In the genomic region with DNA sequence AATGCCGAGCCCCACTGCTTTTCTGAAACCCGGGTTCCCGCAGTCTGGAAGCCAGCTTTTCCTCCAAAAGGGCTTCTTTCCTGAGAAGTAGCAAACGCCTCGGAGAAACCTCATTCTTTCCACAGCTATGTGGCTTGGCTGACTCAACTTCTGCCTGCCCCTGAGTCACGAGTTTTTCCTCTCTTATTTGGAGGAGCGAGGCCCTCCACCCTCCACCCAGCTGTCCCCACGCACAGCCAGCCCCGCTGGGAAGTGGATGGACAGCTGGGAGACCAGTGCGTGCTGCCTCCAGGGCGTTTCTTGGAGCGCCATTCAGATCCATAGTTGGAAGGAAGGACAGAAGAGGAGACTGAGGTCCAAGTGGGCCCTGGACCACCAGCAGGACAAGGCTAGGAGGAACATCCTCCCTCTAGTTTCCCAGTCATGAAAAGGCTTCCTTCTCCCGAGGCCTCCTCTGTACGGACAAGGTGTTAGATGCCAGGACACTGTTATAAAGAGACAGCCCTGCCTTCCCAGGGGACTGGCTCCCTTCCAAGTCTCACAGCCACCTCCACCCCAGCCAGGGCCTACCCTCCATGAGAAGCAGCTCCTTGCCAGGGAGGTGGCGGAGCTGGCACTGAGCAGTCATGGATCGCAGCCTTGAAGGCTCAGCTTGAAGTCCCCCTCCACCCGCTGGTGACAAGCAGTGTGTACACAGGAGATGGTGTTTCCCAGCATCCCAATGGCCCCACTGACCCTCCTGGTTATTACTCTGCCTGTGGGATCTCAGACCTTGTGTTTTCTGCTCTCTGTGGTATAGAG, we compare ENCODE assay signal across 8 cellular contexts. TPM values are rescaled to one million over a fixed set of nuclear protein-coding genes. Genes with fewer than 3 reads are reported as not detected.
DNase-seq lines count a peak whose midpoint lies in the region; ATAC-seq lines count a peak whose summit lies in the region.

No MANE protein-coding gene starts in this region.

- peak overlapping the region; percentile 42 to 82 (median 70) for H3K27ac Mint-ChIP-seq in CD4-positive, CD25-positive, alpha-beta regulatory T cell

- peaks cover 4 to 42% (median 13%) of the 10 kb centered on the region in 4 donors for H3K4me1 Mint-ChIP-seq in CD4-positive, CD25-positive, alpha-beta regulatory T cell

- intact Hi-C loops in aorta (cut with DNase I): loop anchor here in 1 of 2 donors (2.0 to 5.0 kb wide), 2 partner anchors 54 to 56 kb away; partner anchors contain the start of genes C19orf12 and POP4

- H3K36me3 ChIP-seq in CD4-positive, CD25-positive, alpha-beta regulatory T cell (ENCODE audit: control insufficient read depth, insufficient read depth, low read length): no peaks in the 10 kb centered on the region
- H3K36me3 ChIP-seq in aorta (ENCODE audit: control insufficient read depth in 1 of 2, insufficient read depth in 2 of 2, low read length in 1 of 2): no peaks in the 10 kb centered on the region

- H3K36me3 Mint-ChIP-seq in CD4-positive, CD25-positive, alpha-beta regulatory T cell: peaks cover 5% of the 10 kb centered on the region

- peak overlapping the region; percentile 46 to 86 (median 62) for H3K4me3 Mint-ChIP-seq in CD4-positive, CD25-positive, alpha-beta regulatory T cell

- H3K9me3 ChIP-seq in CD4-positive, CD25-positive, alpha-beta regulatory T cell (ENCODE audit: control insufficient read depth in 2 of 2, low read length in 2 of 2): no peaks in the 10 kb centered on the region
- H3K9me3 ChIP-seq in aorta (ENCODE audit: control insufficient read depth, low read length): no peaks in the 10 kb centered on the region

- DNase-seq in CD4-positive, CD25-positive, alpha-beta regulatory T cell: no peak
- DNase-seq in NCI-H2029 (lab: John Stamatoyannopoulos, UW) (peak; percentile 48), cerebellar cortex (ENCODE audit: low spot score) (peak; percentile 83), midbrain (lab: John Stamatoyannopoulos, UW) (peak; percentile 30), aorta (peak; percentile 87 to 92), D341Med (ENCODE audit: low spot score) (no peak), NCI-H1048 (lab: John Stamatoyannopoulos, UW) (no peak), NCI-H1417 treated with DMSO at 0.1 percent for 48 hours (lab: John Stamatoyannopoulos, UW) (no peak)

- H3K9me3 Mint-ChIP-seq in CD4-positive, CD25-positive, alpha-beta regulatory T cell: no peaks in the 10 kb centered on the region

- no peak overlapping the region for H3K4me3 ChIP-seq in CD4-positive, CD25-positive, alpha-beta regulatory T cell (ENCODE audit: low read depth, low read length)
- no peak overlapping the region for H3K4me3 ChIP-seq in aorta (ENCODE audit: low read length in 2 of 2)

- H3K27ac ChIP-seq in CD4-positive, CD25-positive, alpha-beta regulatory T cell (ENCODE audit: insufficient read depth, low read length, poor library complexity, severe bottlenecking): no peak overlapping the region
- H3K27ac ChIP-seq in aorta (ENCODE audit: low read depth in 1 of 2, low read length in 2 of 2): peak overlapping the region; percentile 94 to 96

- no peak for ATAC-seq in CD4-positive, CD25-positive, alpha-beta regulatory T cell (ENCODE audit: low read depth in 2 of 2)
- peak; percentile 77 for ATAC-seq in aorta (ENCODE audit: low FRiP score)

- peaks cover 27% of the 10 kb centered on the region for H3K4me1 ChIP-seq in CD4-positive, CD25-positive, alpha-beta regulatory T cell (ENCODE audit: control insufficient read depth, insufficient read depth, low read length, poor library complexity, severe bottlenecking)
- H3K4me1 ChIP-seq in aorta (ENCODE audit: control insufficient read depth in 1 of 2, insufficient read depth in 2 of 2, low read length in 2 of 2): peaks cover 0 to 2% of the 10 kb centered on the region in 2 donors

- H3K27me3 Mint-ChIP-seq in CD4-positive, CD25-positive, alpha-beta regulatory T cell: no peaks in the 10 kb centered on the region

- no peaks in the 10 kb centered on the region for H3K27me3 ChIP-seq in CD4-positive, CD25-positive, alpha-beta regulatory T cell (ENCODE audit: control insufficient read depth, insufficient read depth, low read length)
- no peaks in the 10 kb centered on the region for H3K27me3 ChIP-seq in aorta (ENCODE audit: control insufficient read depth in 1 of 2, insufficient read depth in 2 of 2, low read length in 1 of 2)

- 7 to 9% methylated on average over 17 of the region's 17 CpGs for WGBS in aorta, 2 donors

RNA-seq across cellular contexts. Expression of gene PLEKHF1, which starts 2.5 kb away (rescaled TPM):
- 21.0 TPM for total RNA-seq in CD4-positive, CD25-positive, alpha-beta regulatory T cell
- polyA plus RNA-seq in CD4-positive, CD25-positive, alpha-beta regulatory T cell: 10 to 100 TPM; 23.5 to 49.3 (median 35.2) TPM
- total RNA-seq in aorta: 10 to 100 TPM; 10.8 to 17.5 TPM
- 10 to 100 TPM in 1 of 2 donors, 1 to 10 TPM in 1; 9.9 to 17.2 TPM for polyA plus RNA-seq in aorta

RNA-seq across cellular contexts. Expression of gene C19orf12, which starts 52.3 kb away (rescaled TPM):
- 22.8 TPM for total RNA-seq in CD4-positive, CD25-positive, alpha-beta regulatory T cell
- polyA plus RNA-seq in CD4-positive, CD25-positive, alpha-beta regulatory T cell: 10 to 100 TPM; 28.3 to 33.7 (median 31.0) TPM
- 10 to 100 TPM; 26.4 to 32.8 TPM for total RNA-seq in aorta
- 10 to 100 TPM; 14.3 to 19.5 TPM for polyA plus RNA-seq in aorta

RNA-seq across cellular contexts. Expression of gene POP4, which starts 56.7 kb away (rescaled TPM):
- 64.3 TPM for total RNA-seq in CD4-positive, CD25-positive, alpha-beta regulatory T cell
- 100 to 1,000 TPM; 162 to 202 (median 190) TPM for polyA plus RNA-seq in CD4-positive, CD25-positive, alpha-beta regulatory T cell
- total RNA-seq in aorta: 10 to 100 TPM; 34.2 to 39.2 TPM
- polyA plus RNA-seq in aorta: 10 to 100 TPM; 66.1 to 72.5 TPM

Comparison
In these comparisons a context has a peak if more than half of its experiments do, and no peak if none do; other contexts are left out.
1. DNase-seq: peak in NCI-H2029 (single experiment), cerebellar cortex (single experiment), midbrain (single experiment) and aorta (2 of 2); none in CD4-positive, CD25-positive, alpha-beta regulatory T cell (0 of 3), D341Med (single experiment), NCI-H1048 (single experiment) and NCI-H1417 treated with DMSO at 0.1 percent for 48 hours (single experiment).